8 cellular contexts compared by ENCODE assay signal in the genomic region with DNA sequence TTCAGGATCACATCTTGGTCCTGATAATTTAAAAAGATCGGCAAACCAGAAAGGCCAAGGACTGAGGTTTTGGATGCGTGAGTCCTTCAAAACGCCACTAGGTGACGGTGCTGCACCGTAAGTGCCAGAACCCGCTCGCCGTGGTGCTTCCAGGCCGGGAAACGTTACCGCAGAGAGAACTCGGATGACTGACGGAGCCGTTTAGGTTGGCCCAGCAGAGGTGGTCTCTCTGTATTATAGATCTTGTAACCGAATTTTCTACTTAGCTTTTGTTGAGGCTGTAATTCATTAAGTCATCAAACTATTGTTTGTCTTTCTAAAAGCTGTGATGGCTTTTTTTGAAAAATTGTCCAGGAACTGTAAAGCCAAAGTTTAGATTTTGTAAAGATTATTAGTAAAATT. TPM values are rescaled to one million over a fixed set of nuclear protein-coding genes. Genes with fewer than 3 reads are reported as not detected.
DNase-seq lines count a peak whose midpoint lies in the region; ATAC-seq lines count a peak whose summit lies in the region.

No MANE protein-coding gene starts in this region.

- intact Hi-C loops in left colon (cut with DNase I, micrococcal nuclease), result loop anchor here in 1 of 2 donors (10.0 kb wide), 1 partner anchor 90 kb away; no protein-coding TSS in a partner anchor

- DNase-seq in NCI-H2196 (lab: John Stamatoyannopoulos, UW; ENCODE audit: unreplicated experiment) (peak; percentile 26), NCI-H2196 treated with DMSO at 0.1 percent for 48 hours (lab: John Stamatoyannopoulos, UW; ENCODE audit: unreplicated experiment) (no peak), NCI-H226 (peak; percentile 38), left colon (peak; percentile 38 to 63)
- DNase-seq in activated CD4-positive, CD25-positive, alpha-beta regulatory T cell treated with anti-CD3 and anti-CD28 coated beads, Interleukin-2, amount 50 U/mL, for 16 hours (ENCODE audit: low read depth, low spot score), result peak; percentile 5
- peak; percentile 38 for DNase-seq in central memory CD4-positive, alpha-beta T cell
- peak; percentile 53 for DNase-seq in stimulated activated CD4-positive, alpha-beta T cell treated with anti-CD3 and anti-CD28 coated beads, Interleukin-4, amount 100 ng/mL, for 24 hours

- ATAC-seq in HG03045 (IDR thresholded peaks at IDR 0.05; ENCODE audit: unreplicated experiment), result peak; percentile 81
- ATAC-seq in left colon, result peak; percentile 87

RNA-seq across cellular contexts. Expression of gene ADCYAP1, which starts 39.8 kb away (rescaled TPM):
- under 1 TPM; 0.21 to 0.75 TPM for total RNA-seq in left colon

RNA-seq across cellular contexts. Expression of gene YES1, which starts 52.8 kb away (rescaled TPM):
- total RNA-seq in left colon, result 10 to 100 TPM; 64.7 to 74.6 TPM
